Comparison of ENCODE assay signal across 34 cellular contexts in the genomic region with DNA sequence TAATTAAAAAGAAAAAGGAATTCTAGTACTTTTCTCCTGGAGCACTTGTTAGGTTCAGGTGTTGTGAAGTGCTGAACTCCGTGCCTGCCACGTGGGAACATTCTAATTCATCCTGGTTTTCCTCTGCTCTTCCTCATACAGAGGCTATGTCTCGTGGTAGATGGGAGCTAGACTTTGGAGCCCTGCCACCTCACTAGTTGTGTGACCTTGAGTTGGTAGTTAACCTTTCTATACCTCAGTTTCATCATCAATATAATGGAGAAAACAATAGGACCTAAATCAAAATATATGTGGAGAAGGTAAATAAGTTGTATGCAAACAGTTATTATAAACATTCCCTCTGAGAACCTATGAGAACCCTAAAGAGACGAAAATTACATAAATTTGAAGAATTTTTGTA. TPM values are rescaled to one million over a fixed set of nuclear protein-coding genes. Genes with fewer than 3 reads are reported as not detected.
"Had no signal": no experiment of that assay in that cellular context is flagged by ENCODE, and none has a peak within 500 bp of the region (broad histone marks: within the 10 kb centered on the region; RNA-seq: fewer than 3 reads in every experiment).

No MANE protein-coding gene starts in this region.

- H3K4me3 ChIP-seq: colonic mucosa, esophagus muscularis mucosa, gastroesophageal sphincter, heart left ventricle, hepatocyte, mucosa of descending colon, ovary, psoas muscle, skin epidermis, spleen, transverse colon, upper lobe of right lung, uterus had no signal

- H3K4me1 ChIP-seq: colonic mucosa, esophagus muscularis mucosa, foreskin keratinocyte, gastroesophageal sphincter, uterus had no signal

- H3K4me2 ChIP-seq: hepatocyte had no signal

- DNase-seq: colonic mucosa; effector CD8-positive, alpha-beta T cell; endodermal cell; foreskin keratinocyte; heart left ventricle; kidney; mesenchymal stem cell; mucosa of descending colon; naive B cell; nucleus accumbens; ovary; psoas muscle; spleen; stimulated activated CD4-positive, alpha-beta T cell treated with anti-CD3 and anti-CD28 coated beads, Interleukin-4, amount 100 ng/mL, for 4 hours; stimulated activated naive B cell treated with anti-CD40 and anti-IgM and Interleukin-4, amounts not matched to agents 10 μg/mL and 1 μg/mL and 100 μg/mL, for 72 hours; transverse colon; upper lobe of right lung; uterus had no signal

- ATAC-seq: foreskin keratinocyte; gastroesophageal sphincter; heart left ventricle; left lobe of liver; mucosa of descending colon; natural killer cell treated with Interleukin-12 subunit alpha and Interleukin-12 subunit beta and Interleukin-15 and Interleukin-18, amount 100 ng/mL, for 72 hours; psoas muscle; right cardiac atrium; stimulated activated naive B cell treated with anti-CD40 and anti-IgM and Interleukin-4, amounts not matched to agents 10 μg/mL and 1 μg/mL and 100 μg/mL, for 72 hours; upper lobe of right lung had no signal

- H3K9me3 Mint-ChIP-seq: dendritic cell treated with granulocyte-macrophage colony-stimulating factor and Interleukin-4, amounts not matched to agents 40 ng/mL and 50 ng/mL, for 4 days; endodermal cell; naive B cell; natural killer cell treated with Interleukin-12 subunit alpha and Interleukin-12 subunit beta and Interleukin-15 and Interleukin-18, amount 100 ng/mL, for 72 hours; neural crest cell; stimulated activated naive B cell treated with anti-CD40 and anti-IgM and Interleukin-4, amounts not matched to agents 10 μg/mL and 1 μg/mL and 100 μg/mL, for 72 hours; stimulated activated naive CD8-positive, alpha-beta T cell treated with anti-CD3 and anti-CD28 coated beads, Interleukin-15, Interleukin-2, amounts not matched to agents 100 ng/mL and 50 ng/mL, for 24 hours had no signal

- H3K27me3 Mint-ChIP-seq: dendritic cell treated with granulocyte-macrophage colony-stimulating factor and Interleukin-4, amounts not matched to agents 40 ng/mL and 50 ng/mL, for 4 days; naive B cell; natural killer cell treated with Interleukin-12 subunit alpha and Interleukin-12 subunit beta and Interleukin-15 and Interleukin-18, amount 100 ng/mL, for 72 hours; stimulated activated naive B cell treated with anti-CD40 and anti-IgM and Interleukin-4, amounts not matched to agents 10 μg/mL and 1 μg/mL and 100 μg/mL, for 72 hours; stimulated activated naive CD8-positive, alpha-beta T cell treated with anti-CD3 and anti-CD28 coated beads, Interleukin-15, Interleukin-2, amounts not matched to agents 100 ng/mL and 50 ng/mL, for 24 hours had no signal

- H3K36me3 ChIP-seq: ovary, uterus had no signal

- FAIRE-seq: endothelial cell of umbilical vein, kidney had no signal

- H3K9me3 ChIP-seq: colonic mucosa, esophagus muscularis mucosa, gastroesophageal sphincter, heart left ventricle, mucosa of descending colon, ovary, psoas muscle, spleen, transverse colon, upper lobe of right lung, uterus had no signal

- H3K4me1 Mint-ChIP-seq: endodermal cell, mesothelial cell of epicardium, neural crest cell had no signal

- H3K27ac ChIP-seq: colonic mucosa, esophagus muscularis mucosa, foreskin keratinocyte, gastroesophageal sphincter, heart left ventricle, ovary, psoas muscle, transverse colon, upper lobe of right lung, uterus had no signal

- H3K27me3 ChIP-seq: colonic mucosa, esophagus muscularis mucosa, foreskin keratinocyte, gastroesophageal sphincter, heart left ventricle, hepatocyte, ovary, spleen, transverse colon, upper lobe of right lung, uterus had no signal

- H3K27ac Mint-ChIP-seq: dendritic cell treated with granulocyte-macrophage colony-stimulating factor and Interleukin-4, amounts not matched to agents 40 ng/mL and 50 ng/mL, for 4 days; endodermal cell; mesothelial cell of epicardium; stimulated activated naive B cell treated with anti-CD40 and anti-IgM and Interleukin-4, amounts not matched to agents 10 μg/mL and 1 μg/mL and 100 μg/mL, for 72 hours; stimulated activated naive CD8-positive, alpha-beta T cell treated with anti-CD3 and anti-CD28 coated beads, Interleukin-15, Interleukin-2, amounts not matched to agents 100 ng/mL and 50 ng/mL, for 24 hours had no signal

- H2AFZ ChIP-seq: hepatocyte had no signal

- H3K4me3 Mint-ChIP-seq: dendritic cell treated with granulocyte-macrophage colony-stimulating factor and Interleukin-4, amounts not matched to agents 40 ng/mL and 50 ng/mL, for 4 days; endodermal cell; mesothelial cell of epicardium; naive B cell; natural killer cell treated with Interleukin-12 subunit alpha and Interleukin-12 subunit beta and Interleukin-15 and Interleukin-18, amount 100 ng/mL, for 72 hours; neural crest cell; stimulated activated naive B cell treated with anti-CD40 and anti-IgM and Interleukin-4, amounts not matched to agents 10 μg/mL and 1 μg/mL and 100 μg/mL, for 72 hours; stimulated activated naive CD8-positive, alpha-beta T cell treated with anti-CD3 and anti-CD28 coated beads, Interleukin-15, Interleukin-2, amounts not matched to agents 100 ng/mL and 50 ng/mL, for 24 hours had no signal

RNA-seq across cellular contexts. Expression of gene TLR9, which starts 16.9 kb away (rescaled TPM):
- total RNA-seq: endothelial cell of umbilical vein, epithelial cell of proximal tubule, foreskin keratinocyte, gastroesophageal sphincter, hepatocyte, left lobe of liver, lung microvascular endothelial cell, neural crest cell, renal cortical epithelial cell had no signal
- polyA plus RNA-seq: endothelial cell of umbilical vein, fibroblast of lung, foreskin keratinocyte, hepatocyte had no signal
